Comparison of ENCODE assay signal across 28 cellular contexts in the genomic region with DNA sequence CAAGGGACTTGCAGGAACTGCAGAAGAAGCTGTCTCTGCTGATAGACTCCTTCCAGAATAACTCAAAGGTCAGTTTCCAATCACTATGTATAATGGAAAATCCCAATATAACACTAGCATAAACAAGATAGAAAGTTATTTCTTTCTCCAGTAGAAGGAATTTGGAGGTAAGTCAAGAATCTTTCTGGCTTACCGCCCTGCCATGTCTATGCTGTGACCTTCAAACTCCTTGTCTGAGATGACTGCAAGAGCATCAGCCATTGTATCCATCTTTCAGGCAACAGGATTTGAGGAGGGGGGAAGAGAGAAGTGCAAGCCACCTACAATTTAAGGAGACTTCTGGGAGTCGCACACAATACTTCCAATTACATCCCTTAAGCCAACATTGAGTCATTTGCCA. TPM values are rescaled to one million over a fixed set of nuclear protein-coding genes. Genes with fewer than 3 reads are reported as not detected.
A peak's percentile ranks its signal among the peaks of the same experiment; 100 is the strongest.
DNase-seq lines count a peak whose midpoint lies in the region; ATAC-seq and TF ChIP-seq lines count a peak whose summit lies in the region.
"Had no signal": no experiment of that assay in that cellular context is flagged by ENCODE, and none has a peak within 500 bp of the region (broad histone marks: within the 10 kb centered on the region; RNA-seq: fewer than 3 reads in every experiment).

No MANE protein-coding gene starts in this region.

- BruUV-seq in Calu3 (replicated peaks; lab: Mats Ljungman, UMichigan) = no TSS peak

- 66% methylated on average over 2 of the region's 2 CpGs for WGBS in esophagus muscularis mucosa

- peaks cover 42% of the 10 kb centered on the region for H3K4me1 Mint-ChIP-seq in Calu3 (ENCODE audit: low read depth, unreplicated experiment)

- CTCF ChIA-PET in Calu3 (lab: Charles Lee) = interaction anchor here (6.3 kb wide), 1 partner anchor 140 kb away, joined by 83 read pairs; no protein-coding TSS in a partner anchor

- TF ChIP-seq EP300 in esophagus muscularis mucosa (IDR thresholded peaks at IDR 0.05) = no peak

- H3K9ac ChIP-seq in Loucy (ENCODE audit: low read depth, low read length, poor library complexity, severe bottlenecking) = no peak overlapping the region
- no peak overlapping the region for H3K9ac ChIP-seq in muscle layer of colon (ENCODE audit: low read length)

- H3K4me1 ChIP-seq in Loucy (ENCODE audit: insufficient read depth, low read length, poor library complexity, severe bottlenecking) = peaks cover 14% of the 10 kb centered on the region
- H3K4me1 ChIP-seq in esophagus muscularis mucosa = peaks cover 55 to 78% (median 77%) of the 10 kb centered on the region in 4 donors
- H3K4me1 ChIP-seq in muscle layer of colon (ENCODE audit: insufficient read depth, low read length) = peaks cover 65% of the 10 kb centered on the region
- H3K4me1 ChIP-seq: Caco-2 had no signal

- H3K4me3 ChIP-seq in Loucy (ENCODE audit: low read length, poor library complexity, severe bottlenecking) (no peak overlapping the region), esophagus muscularis mucosa (peak overlapping the region in 3 of 4 donors; percentile 75 to 97 (median 96)), muscle layer of colon (ENCODE audit: low read depth in 1 of 2, low read length in 2 of 2) (peak overlapping the region in 1 of 2 donors; percentile 16)
- H3K4me3 ChIP-seq: MG63, pancreas, stomach had no signal

- H3K9me2 ChIP-seq in Loucy (replicated peaks; ENCODE audit: low read depth, low read length) = no peaks in the 10 kb centered on the region

- ATAC-seq in HG03469 (IDR thresholded peaks at IDR 0.05; ENCODE audit: unreplicated experiment) (no peak), GM21528 (IDR thresholded peaks at IDR 0.05; ENCODE audit: low FRiP score, unreplicated experiment) (no peak)
- ATAC-seq: activated CD8-positive, alpha-beta memory T cell treated with anti-CD3 and anti-CD28 coated beads, Interleukin-2, amount 10 ng/mL, durations not matched to agents 7 days and 5 days; foreskin keratinocyte; pancreas; sciatic nerve had no signal

- H3K36me3 Mint-ChIP-seq in Calu3 (ENCODE audit: insufficient read depth, unreplicated experiment) = peaks cover 58% of the 10 kb centered on the region

- H3K4me3 Mint-ChIP-seq in Calu3 (ENCODE audit: low read depth, unreplicated experiment) = no peak overlapping the region
- H3K4me3 Mint-ChIP-seq: activated CD8-positive, alpha-beta memory T cell treated with anti-CD3 and anti-CD28 coated beads, Interleukin-2, amount 10 ng/mL, durations not matched to agents 7 days and 5 days; activated T-helper 1 cell treated with anti-CD3 and anti-CD28 coated beads, Interleukin-12 subunit alpha, Interleukin-12 subunit beta, Interleukin-2, Interleukin-4 antibody, amounts not matched to agents 30 ng/mL and 10 ng/mL and 1 ng/mL, durations not matched to agents 14 hours and 24 hours and 36 hours; central memory CD8-positive, alpha-beta T cell; type B pancreatic cell had no signal

- H3K27me3 ChIP-seq in Loucy (ENCODE audit: insufficient read depth, low read length, poor library complexity, severe bottlenecking) (no peaks in the 10 kb centered on the region), esophagus muscularis mucosa (no peaks in the 10 kb centered on the region), muscle layer of colon (ENCODE audit: control insufficient read depth in 1 of 2, insufficient read depth in 2 of 2, low read length in 2 of 2) (no peaks in the 10 kb centered on the region)
- H3K27me3 ChIP-seq: foreskin keratinocyte, MG63, pancreas, stomach had no signal

- H3K27ac ChIP-seq in esophagus muscularis mucosa (replicated peaks in 1 of 4) (peak overlapping the region; percentile 87 to 95 (median 92)), muscle layer of colon (ENCODE audit: low read depth, low read length) (peak overlapping the region; percentile 6)
- H3K27ac ChIP-seq: foreskin keratinocyte, pancreas, WERI-Rb-1 had no signal

- no peaks in the 10 kb centered on the region for H3F3A ChIP-seq in Loucy (ENCODE audit: low read depth)

- TF ChIP-seq CTCF in Loucy (conservative IDR thresholded peaks at IDR 0.05; ENCODE audit: low read length) = no peak
- no peak for TF ChIP-seq CTCF in esophagus muscularis mucosa (IDR thresholded peaks at IDR 0.05)
- TF ChIP-seq CTCF in Calu3 (IDR thresholded peaks at IDR 0.05; ENCODE audit: unreplicated experiment) = no peak

- DNase-seq in AG08395 (ENCODE audit: low spot score) (peak; percentile 18), esophagus muscularis mucosa (ENCODE audit: extremely low spot score) (no peak), GM19240 (ENCODE audit: insufficient read length, low spot score) (no peak), Calu3 (no peak)
- DNase-seq: activated CD4-positive, alpha-beta T cell treated with anti-CD3 and anti-CD28 coated beads, Interleukin-2, amount 50 U/mL, for 1 hour; activated CD8-positive, alpha-beta memory T cell treated with anti-CD3 and anti-CD28 coated beads, Interleukin-2, amount 10 ng/mL, durations not matched to agents 7 days and 5 days; activated naive CD4-positive, alpha-beta T cell treated with anti-CD3 and anti-CD28 coated beads, Interleukin-2, amount 50 U/mL, for 16 hours; Caco-2; foreskin keratinocyte; hypothalamus; MG63; NCI-H1417 treated with DMSO at 0.1 percent for 48 hours; OCI-M1; pancreas; stomach; WERI-Rb-1 had no signal

- no peak for TF ChIP-seq POLR2A in esophagus muscularis mucosa (IDR thresholded peaks at IDR 0.05; ENCODE audit: low read depth)

- H3K9me3 Mint-ChIP-seq in Calu3 (ENCODE audit: low read depth, unreplicated experiment) = no peaks in the 10 kb centered on the region
- H3K9me3 Mint-ChIP-seq: activated T-helper 1 cell treated with anti-CD3 and anti-CD28 coated beads, Interleukin-12 subunit alpha, Interleukin-12 subunit beta, Interleukin-2, Interleukin-4 antibody, amounts not matched to agents 30 ng/mL and 10 ng/mL and 1 ng/mL, durations not matched to agents 14 hours and 24 hours and 36 hours; central memory CD8-positive, alpha-beta T cell; nephron; type B pancreatic cell had no signal

- intact Hi-C loops in esophagus muscularis mucosa (cut with DNase I) (loop anchor here (10.0 kb wide), 1 partner anchor 246 kb away; no protein-coding TSS in a partner anchor), Calu3 (cut with micrococcal nuclease; ENCODE audit: unreplicated experiment) (no loop called here)

- no peaks in the 10 kb centered on the region for H3K79me2 ChIP-seq in Loucy (ENCODE audit: insufficient read depth, low read length)

- no peak overlapping the region for H2AFZ ChIP-seq in Loucy (ENCODE audit: low read length)

- no peaks in the 10 kb centered on the region for H3K36me3 ChIP-seq in Loucy (ENCODE audit: insufficient read depth, low read length)
- peaks cover under 1 to 36% (median 22%) of the 10 kb centered on the region in 4 donors for H3K36me3 ChIP-seq in esophagus muscularis mucosa
- peaks cover 17% of the 10 kb centered on the region for H3K36me3 ChIP-seq in muscle layer of colon (ENCODE audit: insufficient read depth, low read length)
- H3K36me3 ChIP-seq: pancreas had no signal

- H3K27me3 Mint-ChIP-seq in Calu3 (ENCODE audit: unreplicated experiment) = no peaks in the 10 kb centered on the region
- H3K27me3 Mint-ChIP-seq: activated CD8-positive, alpha-beta memory T cell treated with anti-CD3 and anti-CD28 coated beads, Interleukin-2, amount 10 ng/mL, durations not matched to agents 7 days and 5 days; central memory CD8-positive, alpha-beta T cell; type B pancreatic cell had no signal

- no peak overlapping the region for H3K27ac Mint-ChIP-seq in Calu3 (ENCODE audit: unreplicated experiment)
- H3K27ac Mint-ChIP-seq: activated CD8-positive, alpha-beta memory T cell treated with anti-CD3 and anti-CD28 coated beads, Interleukin-2, amount 10 ng/mL, durations not matched to agents 7 days and 5 days; activated T-helper 1 cell treated with anti-CD3 and anti-CD28 coated beads, Interleukin-12 subunit alpha, Interleukin-12 subunit beta, Interleukin-2, Interleukin-4 antibody, amounts not matched to agents 30 ng/mL and 10 ng/mL and 1 ng/mL, durations not matched to agents 14 hours and 24 hours and 36 hours; nephron; type B pancreatic cell had no signal

- H3K9me3 ChIP-seq in Loucy (ENCODE audit: insufficient read depth, low read depth, low read length) (no peaks in the 10 kb centered on the region), esophagus muscularis mucosa (no peaks in the 10 kb centered on the region), muscle layer of colon (ENCODE audit: low read length) (no peaks in the 10 kb centered on the region)
- H3K9me3 ChIP-seq: Caco-2, MG63, pancreas, stomach had no signal

- H3K4me2 ChIP-seq in Loucy (ENCODE audit: low read depth, low read length, poor library complexity, severe bottlenecking) = peak overlapping the region; percentile 11

- no peaks in the 10 kb centered on the region for H4K20me1 ChIP-seq in Loucy (ENCODE audit: insufficient read depth, low read length, poor library complexity, severe bottlenecking)

RNA-seq across cellular contexts. Expression of a gene that starts 2.7 kb away (rescaled TPM):
- 100 to 1,000 TPM in 3 of 4 donors, 10 to 100 TPM in 1; 98.7 to 208 (median 141) TPM for total RNA-seq in esophagus muscularis mucosa
- 46.7 and 50.1 TPM in 2 replicates for total RNA-seq in Calu3 (2022)

RNA-seq across cellular contexts. Expression of a gene that starts 10.6 kb away (rescaled TPM):
- under 1 TPM in 2 of 4 donors, not detected in 2; under 0.01 to 0.13 TPM for total RNA-seq in esophagus muscularis mucosa
- 0.21 and 0.64 TPM in 2 replicates for total RNA-seq in Calu3 (2022)
- total RNA-seq: activated T-helper 1 cell treated with anti-CD3 and anti-CD28 coated beads, Interleukin-12 subunit alpha, Interleukin-12 subunit beta, Interleukin-2, Interleukin-4 antibody, amounts not matched to agents 30 ng/mL and 10 ng/mL and 1 ng/mL, durations not matched to agents 14 hours and 24 hours and 36 hours; astrocyte; mononuclear cell had no signal

RNA-seq across cellular contexts. Expression of a gene that starts 50.2 kb away (rescaled TPM):
- total RNA-seq in esophagus muscularis mucosa (not detected), Calu3 (2022) (not detected in 2 replicates)
- total RNA-seq: activated CD8-positive, alpha-beta memory T cell treated with anti-CD3 and anti-CD28 coated beads, Interleukin-2, amount 10 ng/mL, durations not matched to agents 7 days and 5 days; activated T-helper 1 cell treated with anti-CD3 and anti-CD28 coated beads, Interleukin-12 subunit alpha, Interleukin-12 subunit beta, Interleukin-2, Interleukin-4 antibody, amounts not matched to agents 30 ng/mL and 10 ng/mL and 1 ng/mL, durations not matched to agents 14 hours and 24 hours and 36 hours; astrocyte; Caco-2; foreskin keratinocyte; mononuclear cell; NCI-H460; pancreas; sciatic nerve had no signal
